ENCODE assay signal across 8 cellular contexts in genomic region chr3:111998661-111999641, GRCh38. TPM values are rescaled to one million over a fixed set of nuclear protein-coding genes. Genes with fewer than 3 reads are reported as not detected.
DNase-seq lines count a peak whose midpoint lies in the region; ATAC-seq, FAIRE-seq and TF ChIP-seq lines count a peak whose summit lies in the region.

TSS of gene TAGLN3 (plus strand) at chr3:111998922. CDS start at chr3:111999423, 501 bp downstream.

- no peaks in the 10 kb centered on the region for H3K79me2 ChIP-seq in endothelial cell of umbilical vein (ENCODE audit: control insufficient read depth, insufficient read depth, low read length)

- POLR2A ChIA-PET in endothelial cell of umbilical vein (lab: Charles Lee), result no interaction called here

- peaks cover 27% of the 10 kb centered on the region for H3K27me3 Mint-ChIP-seq in type B pancreatic cell

- no peaks in the 10 kb centered on the region for H3K9me1 ChIP-seq in endothelial cell of umbilical vein (replicated peaks; ENCODE audit: control insufficient read depth, extremely low read depth, insufficient read depth, low read length)

- no peak for TF ChIP-seq POLR2A in endothelial cell of umbilical vein (IDR thresholded peaks at IDR 0.05; ENCODE audit: low read depth, low read length)

- DNase-seq in GM03348 (ENCODE audit: low spot score), result peak; percentile 45
- peak; percentile 36 for DNase-seq in RPMI7951 (ENCODE audit: low read depth)
- DNase-seq in endothelial cell of umbilical vein (ENCODE audit: low read depth, low spot score), result peak; percentile 20
- peak; percentile 42 for DNase-seq in midbrain (lab: John Stamatoyannopoulos, UW)
- no peak for DNase-seq in type B pancreatic cell (ENCODE audit: extremely low spot score, unreplicated experiment)
- no peak for DNase-seq in A172 (ENCODE audit: low spot score)

- H3K9me3 ChIP-seq in endothelial cell of umbilical vein (replicated peaks; ENCODE audit: control insufficient read depth, insufficient read depth, low read length), result no peaks in the 10 kb centered on the region

- H3K27ac Mint-ChIP-seq in type B pancreatic cell, result peak within 1 kb of the TSS; percentile 68

- H3K4me3 Mint-ChIP-seq in type B pancreatic cell, result peak within 1 kb of the TSS; percentile 93

- H3K4me3 ChIP-seq in endothelial cell of umbilical vein (replicated peaks in 1 of 3; ENCODE audit: insufficient read depth in 1 of 3, low read depth in 1 of 3, low read length in 3 of 3), result peak within 1 kb of the TSS; percentile 11 to 68 (median 34)

- no peaks in the 10 kb centered on the region for H4K20me1 ChIP-seq in endothelial cell of umbilical vein (replicated peaks; ENCODE audit: control insufficient read depth, extremely low read depth, insufficient read depth, low read length)

- no peaks in the 10 kb centered on the region for H3K36me3 ChIP-seq in endothelial cell of umbilical vein (ENCODE audit: control insufficient read depth in 2 of 2, extremely low read depth in 1 of 2, insufficient read depth in 2 of 2, low read length in 2 of 2)

- H3K4me2 ChIP-seq in endothelial cell of umbilical vein (ENCODE audit: insufficient read depth, low read length), result peak within 1 kb of the TSS; percentile 87

- no peaks in the 10 kb centered on the region for H3K27me3 ChIP-seq in endothelial cell of umbilical vein (ENCODE audit: control insufficient read depth in 2 of 2, insufficient read depth in 2 of 2, low read length in 2 of 2)

- no TSS peak for BruUV-seq in endothelial cell of umbilical vein (replicated peaks; lab: Mats Ljungman, UMichigan)

- dilution Hi-C loops in endothelial cell of umbilical vein (cut with MboI; ENCODE audit: extremely low pct_ligation_motif_present, low sequenced_read_pairs), result no loop called here

- H3K36me3 Mint-ChIP-seq in type B pancreatic cell, result no peaks in the 10 kb centered on the region

- no peaks in the 10 kb centered on the region for H3K9me3 Mint-ChIP-seq in type B pancreatic cell

- CTCF ChIA-PET in endothelial cell of umbilical vein (lab: Charles Lee), result interaction anchor here (1.1 to 14.6 kb wide), 6 partner anchors 10 to 113 kb away, joined by 4 to 291 read pairs (median 8); partner anchors contain the start of gene ABHD10

- peak; percentile 59 for FAIRE-seq in endothelial cell of umbilical vein (lab: Jason Lieb, UNC)

- H2AFZ ChIP-seq in endothelial cell of umbilical vein (ENCODE audit: low read depth, low read length), result peak within 1 kb of the TSS; percentile 98

- peak; percentile 36 for ATAC-seq in HG03139 (IDR thresholded peaks at IDR 0.05; ENCODE audit: unreplicated experiment)
- no peak for ATAC-seq in HG03175 (IDR thresholded peaks at IDR 0.05; ENCODE audit: unreplicated experiment)

- TF ChIP-seq CTCF in endothelial cell of umbilical vein (IDR thresholded peaks at IDR 0.05; ENCODE audit: extremely low read depth in 1 of 2, insufficient read depth in 1 of 2, low read depth in 1 of 2, low read length in 2 of 2), result no peak
- no peak for TF ChIP-seq CTCF in type B pancreatic cell (conservative IDR thresholded peaks at IDR 0.05)

- peaks cover 31% of the 10 kb centered on the region for H3K4me1 Mint-ChIP-seq in type B pancreatic cell (ENCODE audit: unreplicated experiment)

- peaks cover 10% of the 10 kb centered on the region for H3K4me1 ChIP-seq in endothelial cell of umbilical vein (ENCODE audit: control insufficient read depth, extremely low read depth, insufficient read depth, low read length)

- intact Hi-C loops in endothelial cell of umbilical vein (cut with micrococcal nuclease), result no loop called here

- H3K9ac ChIP-seq in endothelial cell of umbilical vein (replicated peaks; ENCODE audit: extremely low read depth, insufficient read depth, low read length), result no peak within 1 kb of the TSS

- no peak within 1 kb of the TSS for H3K27ac ChIP-seq in endothelial cell of umbilical vein (ENCODE audit: insufficient read depth, low read depth, low read length)

TF ChIP-seq in endothelial cell of umbilical vein, 7 proteins besides CTCF, POLR2A, EP300 and RAD21:
- TF ChIP-seq POLR2AphosphoS5 (IDR thresholded peaks at IDR 0.05; ENCODE audit: insufficient read depth, low read depth, low read length) (no peak), GATA2 (IDR thresholded peaks at IDR 0.05; ENCODE audit: insufficient read depth, insufficient read length, low read depth, low read length) (no peak), EZH2 (IDR thresholded peaks at IDR 0.05; ENCODE audit: borderline replicate concordance, low read depth, low read length, severe bottlenecking) (no peak), FOS (IDR thresholded peaks at IDR 0.05; ENCODE audit: borderline replicate concordance, insufficient read depth, low read length) (no peak), JUN (IDR thresholded peaks at IDR 0.05; ENCODE audit: borderline replicate concordance, insufficient read depth, insufficient read length, low read depth) (no peak), MYC (IDR thresholded peaks at IDR 0.05; ENCODE audit: low read depth, low read length) (no peak)
- TF ChIP-seq, protein P1, sequence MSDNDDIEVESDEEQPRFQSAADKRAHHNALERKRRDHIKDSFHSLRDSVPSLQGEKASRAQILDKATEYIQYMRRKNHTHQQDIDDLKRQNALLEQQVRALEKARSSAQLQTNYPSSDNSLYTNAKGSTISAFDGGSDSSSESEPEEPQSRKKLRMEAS (IDR thresholded peaks at IDR 0.05; ENCODE audit: insufficient read depth, insufficient read length), result no peak

RNA-seq across cellular contexts. Expression of gene TAGLN3, which starts in this region (rescaled TPM):
- 0.39 and 0.48 TPM in 2 replicates for total RNA-seq in RPMI7951 (2014; rRNA removed; shearing (Covaris generic))
- total RNA-seq in endothelial cell of umbilical vein (not detected in 2 replicates), type B pancreatic cell (ENCODE audit: low replicate concordance) (4.8 and 14.8 TPM in 2 replicates)
- polyA plus RNA-seq in endothelial cell of umbilical vein, result not detected in 2 replicates
- 0.13 TPM in 1 of 2 replicates, not detected in the other for polyA plus RNA-seq in endothelial cell of umbilical vein (2011; cell fraction: cytosol; rRNA removed)
- not detected in 2 replicates for polyA plus RNA-seq in endothelial cell of umbilical vein (2011; cell fraction: nucleus; rRNA removed)
- not detected in 2 replicates for polyA plus RNA-seq in endothelial cell of umbilical vein (2012)
- polyA minus RNA-seq in endothelial cell of umbilical vein, result not detected in 2 replicates
- polyA minus RNA-seq in endothelial cell of umbilical vein (2011; cell fraction: cytosol; rRNA and poly(A)+ RNA removed), result not detected
- polyA minus RNA-seq in endothelial cell of umbilical vein (2011; cell fraction: nucleus; rRNA and poly(A)+ RNA removed), result 0.38 TPM in 1 of 2 replicates, not detected in the other
- not detected in 2 replicates for total RNA-seq in A172 (2014; rRNA removed; shearing (Covaris generic))

Comparison
In these comparisons a context has a peak if more than half of its experiments do, and no peak if none do; other contexts are left out.
1. Peak in DNase-seq in RPMI7951; RNA of the gene not detected or under 1 TPM.
2. Peak in DNase-seq, H3K4me3 ChIP-seq and H3K4me2 ChIP-seq in endothelial cell of umbilical vein; RNA of the gene not detected or under 1 TPM.
3. DNase-seq: peak in GM03348 (single experiment) and midbrain (single experiment); none in type B pancreatic cell (single experiment) and A172 (single experiment).